In the genomic region with DNA sequence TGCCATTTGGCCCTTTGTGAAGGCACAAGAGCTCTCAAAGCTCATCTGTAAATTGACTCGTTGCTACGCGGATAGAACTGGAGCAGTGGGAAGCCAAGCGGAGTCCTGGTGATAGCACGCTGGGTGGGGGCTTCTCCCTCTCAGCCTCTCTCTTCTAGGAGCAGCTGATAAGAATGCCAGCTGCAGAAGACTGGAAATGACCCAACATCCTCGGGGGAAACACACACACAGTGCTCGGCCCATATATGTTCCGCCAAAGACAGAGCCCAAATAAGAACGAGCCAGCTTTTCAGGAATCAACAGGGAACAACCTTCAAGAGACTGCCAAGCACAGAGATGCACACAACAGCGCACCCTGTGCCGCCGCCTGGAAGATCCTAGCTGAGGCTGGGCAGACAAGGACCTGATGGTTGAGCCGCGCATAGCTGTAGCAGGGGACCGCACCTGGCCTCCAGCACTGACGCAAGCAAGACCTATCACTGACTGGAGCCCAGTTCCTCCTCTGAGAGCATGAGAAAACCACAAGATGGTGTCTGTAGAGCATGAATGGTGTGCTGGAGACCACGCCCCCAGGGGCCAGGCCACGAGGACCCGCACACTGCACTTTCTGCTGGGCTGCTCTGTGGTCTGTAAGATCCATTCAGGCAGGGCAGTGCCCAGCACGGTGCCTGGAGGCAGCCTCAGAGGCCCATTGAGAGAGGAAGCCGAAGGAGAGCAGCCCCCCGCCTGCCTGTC, we compare ENCODE assay signal across 8 cellular contexts. TPM values are rescaled to one million over a fixed set of nuclear protein-coding genes. Genes with fewer than 3 reads are reported as not detected.
DNase-seq lines count a peak whose midpoint lies in the region; ATAC-seq and TF ChIP-seq lines count a peak whose summit lies in the region.

No MANE protein-coding gene starts in this region.

- H4K20me1 ChIP-seq in fibroblast of lung (ENCODE audit: control insufficient read depth, extremely low read depth, insufficient read depth, low read length): peaks cover 10% of the 10 kb centered on the region

- DNase-seq in NCI-H2227 treated with DMSO at 0.1 percent for 48 hours (lab: John Stamatoyannopoulos, UW) (peak; percentile 28), fibroblast of lung (ENCODE audit: low read depth in 2 of 2) (peak; percentile 13 to 50), gastrocnemius medialis (peak; percentile 43 to 47), iPS-NIHi11 (ENCODE audit: low spot score) (no peak), NCI-H1048 (lab: John Stamatoyannopoulos, UW) (no peak)
- DNase-seq in activated CD8-positive, alpha-beta memory T cell treated with anti-CD3 and anti-CD28 coated beads, Interleukin-2, amount 50 U/mL, for 1 hour (ENCODE audit: extremely low read depth): peak; percentile 53

- peaks cover 88% of the 10 kb centered on the region for H3K79me2 ChIP-seq in fibroblast of lung (ENCODE audit: control insufficient read depth, insufficient read depth, low read length)

- no peak overlapping the region for H3K9ac ChIP-seq in fibroblast of lung (ENCODE audit: insufficient read depth, low read length)

- peak overlapping the region in 1 of 4 experiments; percentile 6 for H3K4me3 ChIP-seq in fibroblast of lung (replicated peaks in 1 of 4; ENCODE audit: control extremely low read depth in 1 of 4, insufficient read depth in 1 of 4, low read depth in 3 of 4, low read length in 4 of 4)
- H3K4me3 ChIP-seq in gastrocnemius medialis: peak overlapping the region in 3 of 4 donors; percentile 24 to 41 (median 26)

- H3K4me1 ChIP-seq in fibroblast of lung (ENCODE audit: control insufficient read depth, extremely low read depth, insufficient read depth, low read length) (peaks cover 10% of the 10 kb centered on the region), gastrocnemius medialis (peaks cover 75 to 97% of the 10 kb centered on the region in 2 donors)

- ATAC-seq in GM18858 (IDR thresholded peaks at IDR 0.05; ENCODE audit: unreplicated experiment) (peak; percentile 29), HG02642 (IDR thresholded peaks at IDR 0.05; ENCODE audit: poor library complexity, unreplicated experiment) (peak; percentile 39), gastrocnemius medialis (peak; percentile 25 to 69)

- no peaks in the 10 kb centered on the region for H3K36me3 ChIP-seq in fibroblast of lung (ENCODE audit: control insufficient read depth, insufficient read depth, low read length)
- H3K36me3 ChIP-seq in gastrocnemius medialis: no peaks in the 10 kb centered on the region

- no peak overlapping the region for H3K27ac ChIP-seq in fibroblast of lung (ENCODE audit: insufficient read depth, low read length)
- H3K27ac ChIP-seq in gastrocnemius medialis: peak overlapping the region; percentile 47 to 80 (median 64)

- in situ Hi-C loops in gastrocnemius medialis (cut with MboI; ENCODE audit: low sequenced_read_pairs in 4 of 4): no loop called here

- TF ChIP-seq CTCF in fibroblast of lung (conservative IDR thresholded peaks at IDR 0.05 in 1 of 2, IDR thresholded peaks at IDR 0.05 in 1 of 2; ENCODE audit: low read depth in 1 of 2, low read length in 2 of 2): no peak
- TF ChIP-seq CTCF in gastrocnemius medialis (IDR thresholded peaks at IDR 0.05 in 4 of 5, conservative IDR thresholded peaks at IDR 0.05 in 1 of 5): no peak

- intact Hi-C loops in gastrocnemius medialis (cut with DNase I; ENCODE audit: low total_unique reads): loop anchor here (2.0 kb wide), 1 partner anchor 17 kb away; no protein-coding TSS in a partner anchor

- H3K27me3 ChIP-seq in fibroblast of lung (ENCODE audit: control insufficient read depth, insufficient read depth, low read length) (no peaks in the 10 kb centered on the region), gastrocnemius medialis (no peaks in the 10 kb centered on the region)

- peak overlapping the region; percentile 75 for H3K4me2 ChIP-seq in fibroblast of lung (ENCODE audit: extremely low read depth, insufficient read depth, low read length)

- no peak overlapping the region for H2AFZ ChIP-seq in fibroblast of lung (ENCODE audit: low read length)

- TF ChIP-seq POLR2A in gastrocnemius medialis (IDR thresholded peaks at IDR 0.05): no peak

- H3K9me3 ChIP-seq in fibroblast of lung (ENCODE audit: control insufficient read depth, insufficient read depth, low read depth, low read length): no peaks in the 10 kb centered on the region
- H3K9me3 ChIP-seq in gastrocnemius medialis: no peaks in the 10 kb centered on the region

RNA-seq across cellular contexts. Expression of gene SLC35E1, which starts 16.0 kb away (rescaled TPM):
- total RNA-seq in fibroblast of lung: 16.9 and 19.0 TPM in 2 replicates
- polyA plus RNA-seq in fibroblast of lung: 34.0 and 36.1 TPM in 2 replicates
- 31.3 and 37.8 TPM in 2 replicates for polyA plus RNA-seq in fibroblast of lung (2012)
- polyA minus RNA-seq in fibroblast of lung (ENCODE audit: low replicate concordance): 81.7 and 90.8 TPM in 2 replicates
- total RNA-seq in gastrocnemius medialis: 10 to 100 TPM; 24.1 to 60.3 (median 40.1) TPM

RNA-seq across cellular contexts. Expression of gene MED26, which starts 39.7 kb away (rescaled TPM):
- total RNA-seq in fibroblast of lung: 3.3 and 4.5 TPM in 2 replicates
- polyA plus RNA-seq in fibroblast of lung: 3.7 TPM in 2 replicates
- 4.3 and 4.7 TPM in 2 replicates for polyA plus RNA-seq in fibroblast of lung (2012)
- 4.0 and 5.4 TPM in 2 replicates for polyA minus RNA-seq in fibroblast of lung (ENCODE audit: low replicate concordance)
- 10 to 100 TPM in 2 of 4 donors, 1 to 10 TPM in 2; 5.7 to 15.7 (median 9.4) TPM for total RNA-seq in gastrocnemius medialis

RNA-seq across cellular contexts. Expression of gene CHERP, which starts 46.0 kb away (rescaled TPM):
- total RNA-seq in fibroblast of lung: 4.4 and 6.1 TPM in 2 replicates
- polyA plus RNA-seq in fibroblast of lung: 2.4 and 5.2 TPM in 2 replicates
- 15.1 and 22.8 TPM in 2 replicates for polyA plus RNA-seq in fibroblast of lung (2012)
- polyA minus RNA-seq in fibroblast of lung (ENCODE audit: low replicate concordance): 16.6 and 21.2 TPM in 2 replicates
- 10 to 100 TPM in 2 of 4 donors, 1 to 10 TPM in 2; 7.4 to 12.1 (median 9.8) TPM for total RNA-seq in gastrocnemius medialis

Comparison
In these comparisons a context has a peak if more than half of its experiments do, and no peak if none do; other contexts are left out.
1. DNase-seq: peak in NCI-H2227 treated with DMSO at 0.1 percent for 48 hours (single experiment), activated CD8-positive, alpha-beta memory T cell treated with anti-CD3 and anti-CD28 coated beads, Interleukin-2, amount 50 U/mL, for 1 hour (single experiment), fibroblast of lung (2 of 2) and gastrocnemius medialis (2 of 2); none in iPS-NIHi11 (single experiment) and NCI-H1048 (single experiment).
2. Peak in every context shown above with its lines, with median percentiles within 50 percentile points of each other: ATAC-seq.